18 cellular contexts compared by ENCODE assay signal in genomic region chr7:36606442-36607205, GRCh38.
DNase-seq lines count a peak whose midpoint lies in the region; ATAC-seq, FAIRE-seq and TF ChIP-seq lines count a peak whose summit lies in the region.
"Had no signal": no experiment of that assay in that cellular context is flagged by ENCODE, and none has a peak within 500 bp of the region (broad histone marks: within the 10 kb centered on the region; RNA-seq: fewer than 3 reads in every experiment).

No MANE protein-coding gene starts in this region.

- intact Hi-C loops in stomach (cut with DNase I; ENCODE audit: low total_unique reads), result no loop called here

- no peak overlapping the region for H3K27ac ChIP-seq in stomach
- H3K27ac ChIP-seq: left ventricle myocardium inferior, uterus had no signal

- no peak overlapping the region for H3K4me3 ChIP-seq in stomach
- H3K4me3 ChIP-seq: left ventricle myocardium inferior, uterus had no signal

- no peak for DNase-seq in activated naive CD4-positive, alpha-beta T cell treated with anti-CD3 and anti-CD28 coated beads, Interleukin-2, amount 50 U/mL, for 16 hours
- DNase-seq in NCI-H82 (lab: John Stamatoyannopoulos, UW), result peak; percentile 65
- DNase-seq in effector memory CD8-positive, alpha-beta T cell, result no peak
- DNase-seq in urothelium cell line (ENCODE audit: low spot score), result no peak
- DNase-seq in stomach, result no peak
- DNase-seq in EL, result no peak
- DNase-seq: activated CD4-positive, alpha-beta memory T cell treated with anti-CD3 and anti-CD28 coated beads, Interleukin-2, amount 10 ng/mL, durations not matched to agents 7 days and 5 days; effector CD4-positive, alpha-beta T cell; glutamatergic neuron; H9; left ventricle myocardium inferior; MV-4-11; NCI-H2081 treated with DMSO at 0.1 percent for 48 hours; uterus had no signal

- no peaks in the 10 kb centered on the region for H3K9me3 Mint-ChIP-seq in activated naive CD4-positive, alpha-beta T cell treated with anti-CD3 and anti-CD28 coated beads, Interleukin-2, amount 50 U/mL, for 24 hours
- no peaks in the 10 kb centered on the region for H3K9me3 Mint-ChIP-seq in effector memory CD8-positive, alpha-beta T cell
- H3K9me3 Mint-ChIP-seq: activated CD4-positive, alpha-beta memory T cell treated with anti-CD3 and anti-CD28 coated beads, Interleukin-2, amount 10 ng/mL, durations not matched to agents 7 days and 5 days; H9 had no signal

- H3K27ac Mint-ChIP-seq in activated naive CD4-positive, alpha-beta T cell treated with anti-CD3 and anti-CD28 coated beads, Interleukin-2, amount 50 U/mL, for 24 hours, result no peak overlapping the region
- peak overlapping the region; percentile 78 to 86 for H3K27ac Mint-ChIP-seq in effector memory CD8-positive, alpha-beta T cell
- H3K27ac Mint-ChIP-seq: activated CD4-positive, alpha-beta memory T cell treated with anti-CD3 and anti-CD28 coated beads, Interleukin-2, amount 10 ng/mL, durations not matched to agents 7 days and 5 days; H9 had no signal

- no peak for ATAC-seq in effector memory CD8-positive, alpha-beta T cell (replicated peaks)
- ATAC-seq in HG03520 (IDR thresholded peaks at IDR 0.05; ENCODE audit: unreplicated experiment), result no peak

- no peaks in the 10 kb centered on the region for H3K27me3 Mint-ChIP-seq in activated naive CD4-positive, alpha-beta T cell treated with anti-CD3 and anti-CD28 coated beads, Interleukin-2, amount 50 U/mL, for 24 hours
- H3K27me3 Mint-ChIP-seq in effector memory CD8-positive, alpha-beta T cell, result no peaks in the 10 kb centered on the region
- H3K27me3 Mint-ChIP-seq: activated CD4-positive, alpha-beta memory T cell treated with anti-CD3 and anti-CD28 coated beads, Interleukin-2, amount 10 ng/mL, durations not matched to agents 7 days and 5 days had no signal

- H3K36me3 Mint-ChIP-seq in activated naive CD4-positive, alpha-beta T cell treated with anti-CD3 and anti-CD28 coated beads, Interleukin-2, amount 50 U/mL, for 24 hours, result no peaks in the 10 kb centered on the region
- H3K36me3 Mint-ChIP-seq in effector memory CD8-positive, alpha-beta T cell (ENCODE audit: insufficient read depth), result peaks cover 43% of the 10 kb centered on the region

- H3K4me1 ChIP-seq in stomach, result peaks cover 0 to 3% (median 1%) of the 10 kb centered on the region in 4 donors
- H3K4me1 ChIP-seq: left ventricle myocardium inferior, uterus had no signal

- H3K4me3 Mint-ChIP-seq in activated naive CD4-positive, alpha-beta T cell treated with anti-CD3 and anti-CD28 coated beads, Interleukin-2, amount 50 U/mL, for 24 hours, result peak overlapping the region; percentile 47
- no peak overlapping the region for H3K4me3 Mint-ChIP-seq in effector memory CD8-positive, alpha-beta T cell
- H3K4me3 Mint-ChIP-seq: activated CD4-positive, alpha-beta memory T cell treated with anti-CD3 and anti-CD28 coated beads, Interleukin-2, amount 10 ng/mL, durations not matched to agents 7 days and 5 days; H9 had no signal

- no peaks in the 10 kb centered on the region for H3K36me3 ChIP-seq in stomach
- H3K36me3 ChIP-seq: left ventricle myocardium inferior, uterus had no signal

- TF ChIP-seq EP300 in stomach (IDR thresholded peaks at IDR 0.05), result no peak

- peak; percentile 67 for FAIRE-seq in urothelium cell line (lab: Jason Lieb, UNC)
- FAIRE-seq: bronchial epithelial cell, GM19239 had no signal

- H3K4me1 Mint-ChIP-seq in activated naive CD4-positive, alpha-beta T cell treated with anti-CD3 and anti-CD28 coated beads, Interleukin-2, amount 50 U/mL, for 24 hours, result peaks cover 53% of the 10 kb centered on the region
- H3K4me1 Mint-ChIP-seq in effector memory CD8-positive, alpha-beta T cell (ENCODE audit: low read depth in 2 of 2), result peaks cover 8 to 57% of the 10 kb centered on the region in 2 donors

- no peak for TF ChIP-seq CTCF in stomach (IDR thresholded peaks at IDR 0.05)

- TF ChIP-seq POLR2A in stomach (IDR thresholded peaks at IDR 0.05), result no peak

- no peaks in the 10 kb centered on the region for H3K9me3 ChIP-seq in stomach
- H3K9me3 ChIP-seq: left ventricle myocardium inferior, uterus had no signal

- 48 to 65% (median 59%) methylated on average over 8 of the region's 8 CpGs for WGBS in stomach, 5 donors

- peaks cover 0 to 5% (median 0%) of the 10 kb centered on the region in 3 donors for H3K27me3 ChIP-seq in stomach
- H3K27me3 ChIP-seq: uterus had no signal
